In genomic region chr17:22277595-22277994, GRCh38 we compare ENCODE assay signal across 21 cellular contexts.
"Had no signal": no experiment of that assay in that cellular context is flagged by ENCODE, and none has a peak within 500 bp of the region (broad histone marks: within the 10 kb centered on the region; RNA-seq: fewer than 3 reads in every experiment).

No MANE protein-coding gene starts in this region.

- H3K4me1 ChIP-seq: colonic mucosa, gastrocnemius medialis, left lung, psoas muscle, suprapubic skin, transverse colon had no signal

- H3K27ac ChIP-seq: colonic mucosa, epithelial cell of prostate, gastrocnemius medialis, left lung, psoas muscle, skin epidermis, suprapubic skin, transverse colon had no signal

- H3K4me3 ChIP-seq: colonic mucosa, gastrocnemius medialis, left lung, psoas muscle, skin epidermis, suprapubic skin, transverse colon had no signal

- H3K36me3 ChIP-seq: colonic mucosa, gastrocnemius medialis, left lung, suprapubic skin, transverse colon had no signal

- H3K27me3 ChIP-seq: colonic mucosa, gastrocnemius medialis, left lung, suprapubic skin, transverse colon had no signal

- DNase-seq: colonic mucosa; effector CD8-positive, alpha-beta T cell; endodermal cell; foreskin fibroblast; gastrocnemius medialis; left cardiac atrium; left lung; mesenchymal stem cell; midbrain; naive thymus-derived CD4-positive, alpha-beta T cell; nephron progenitor cell; nucleus accumbens; psoas muscle; right cardiac atrium; stimulated activated CD4-positive, alpha-beta T cell treated with anti-CD3 and anti-CD28 coated beads, Interleukin-15, amount 100 ng/mL, for 24 hours; stimulated activated CD4-positive, alpha-beta T cell treated with anti-CD3 and anti-CD28 coated beads, Interleukin-2, amount 100 ng/mL, for 48 hours; stimulated activated naive B cell treated with anti-CD40 and anti-IgM and Interleukin-4, amounts not matched to agents 10 μg/mL and 1 μg/mL and 100 μg/mL, for 72 hours; transverse colon had no signal

- H3K9me3 ChIP-seq: colonic mucosa, gastrocnemius medialis, psoas muscle, suprapubic skin had no signal
